In genomic region chr12:5039815-5040214, GRCh38 we compare ENCODE assay signal across 26 cellular contexts. TPM values are rescaled to one million over a fixed set of nuclear protein-coding genes. Genes with fewer than 3 reads are reported as not detected.
DNase-seq lines count a peak whose midpoint lies in the region; TF ChIP-seq lines count a peak whose summit lies in the region.
"Had no signal": no experiment of that assay in that cellular context is flagged by ENCODE, and none has a peak within 500 bp of the region (broad histone marks: within the 10 kb centered on the region; RNA-seq: fewer than 3 reads in every experiment).

No MANE protein-coding gene starts in this region.

- peaks cover 6% of the 10 kb centered on the region for H3K9me3 ChIP-seq in BLaER1
- H3K9me3 ChIP-seq in MM.1S (replicated peaks; ENCODE audit: insufficient read depth, low read length), result no peaks in the 10 kb centered on the region
- H3K9me3 ChIP-seq in OCI-LY3 (ENCODE audit: insufficient read depth, low read length), result no peaks in the 10 kb centered on the region
- no peaks in the 10 kb centered on the region for H3K9me3 ChIP-seq in neural progenitor cell (ENCODE audit: low read depth)
- H3K9me3 ChIP-seq: BE2C had no signal

- DNase-seq in MM.1S (no peak), neural progenitor cell (ENCODE audit: low spot score) (no peak), posterior cingulate gyrus (no peak), activated T-cell treated with anti-CD3 and anti-CD28 coated beads for 4 hours (no peak), NCI-H1930 (lab: John Stamatoyannopoulos, UW) (no peak)
- DNase-seq: 8988T; ACHN; BE2C; CD4-positive, alpha-beta memory T cell; CD8-positive, alpha-beta memory T cell; COR-L47; DMS 273 treated with DMSO at 0.1 percent for 48 hours; DMS153; DMS53; DMS79; DND-41; EL; GDM1 had no signal

- H3K4me3 ChIP-seq in BLaER1 (no peak overlapping the region), MM.1S (ENCODE audit: low read length) (no peak overlapping the region), OCI-LY3 (ENCODE audit: low read length) (peak overlapping the region; percentile 19; the same call in 1 of the 2 replicates), neural progenitor cell (no peak overlapping the region)
- H3K4me3 ChIP-seq: BLaER1 treated with 17β-estradiol and CSF1 and Interleukin-3, amounts not matched to agents 10 nM and 100 nM; GM12878 had no signal

- no peak overlapping the region for H3K9ac ChIP-seq in BLaER1
- no peak overlapping the region for H3K9ac ChIP-seq in MM.1S (ENCODE audit: low read length)
- H3K9ac ChIP-seq in OCI-LY3 (ENCODE audit: low read length), result no peak overlapping the region
- no peak overlapping the region for H3K9ac ChIP-seq in neural progenitor cell
- H3K9ac ChIP-seq: BLaER1 treated with 17β-estradiol and CSF1 and Interleukin-3, amounts not matched to agents 10 nM and 100 nM had no signal

- no peaks in the 10 kb centered on the region for H3K9me2 ChIP-seq in MM.1S (replicated peaks; ENCODE audit: insufficient read depth, low read length)

- H2AFZ ChIP-seq in MM.1S (ENCODE audit: low read length) (no peak overlapping the region), OCI-LY3 (ENCODE audit: low read depth, low read length) (no peak overlapping the region), neural progenitor cell (replicated peaks) (no peak overlapping the region)

- H3K27me3 Mint-ChIP-seq in neural progenitor cell (ENCODE audit: insufficient read depth, low read depth), result peaks cover 24% of the 10 kb centered on the region

- H3K79me2 ChIP-seq in MM.1S (ENCODE audit: low read length), result no peaks in the 10 kb centered on the region
- H3K79me2 ChIP-seq in OCI-LY3 (ENCODE audit: low read length), result no peaks in the 10 kb centered on the region
- no peaks in the 10 kb centered on the region for H3K79me2 ChIP-seq in neural progenitor cell (ENCODE audit: low read depth)

- H3K9me3 Mint-ChIP-seq in neural progenitor cell, result peaks cover 2% of the 10 kb centered on the region
- H3K9me3 Mint-ChIP-seq: CD4-positive, alpha-beta memory T cell; CD8-positive, alpha-beta memory T cell had no signal

- no peaks in the 10 kb centered on the region for H4K20me1 ChIP-seq in BLaER1
- H4K20me1 ChIP-seq in MM.1S (ENCODE audit: insufficient read depth, low read length), result no peaks in the 10 kb centered on the region
- peaks cover 18% of the 10 kb centered on the region for H4K20me1 ChIP-seq in OCI-LY3 (ENCODE audit: insufficient read depth, low read length)
- H4K20me1 ChIP-seq in neural progenitor cell (ENCODE audit: low read depth), result no peaks in the 10 kb centered on the region

- H3F3A ChIP-seq in MM.1S (ENCODE audit: insufficient read depth, low read length), result no peaks in the 10 kb centered on the region
- H3F3A ChIP-seq in neural progenitor cell (ENCODE audit: low read depth), result no peaks in the 10 kb centered on the region

- no peak overlapping the region for H3K4me3 Mint-ChIP-seq in neural progenitor cell
- H3K4me3 Mint-ChIP-seq: CD4-positive, alpha-beta memory T cell; CD8-positive, alpha-beta memory T cell had no signal

- H3K4me1 Mint-ChIP-seq in neural progenitor cell, result peaks cover 14% of the 10 kb centered on the region
- H3K4me1 Mint-ChIP-seq: CD4-positive, alpha-beta memory T cell; CD8-positive, alpha-beta memory T cell had no signal

- H3K27ac Mint-ChIP-seq in neural progenitor cell, result peak overlapping the region; percentile 35
- H3K27ac Mint-ChIP-seq: CD4-positive, alpha-beta memory T cell; CD8-positive, alpha-beta memory T cell had no signal

- intact Hi-C loops in posterior cingulate gyrus (cut with DNase I), result no loop called here

- peak overlapping the region; percentile 37; the same call in 1 of the 2 replicates for H3K4me2 ChIP-seq in BLaER1
- 0 out of 2 replicates have a peak overlapping the region, but pooled peaks have one; percentile 13 for H3K4me2 ChIP-seq in MM.1S (ENCODE audit: low read depth, low read length)
- H3K4me2 ChIP-seq in OCI-LY3 (ENCODE audit: low read length), result peak overlapping the region; percentile 62
- H3K4me2 ChIP-seq in neural progenitor cell, result no peak overlapping the region

- H3K36me3 ChIP-seq in BLaER1, result no peaks in the 10 kb centered on the region
- H3K36me3 ChIP-seq in MM.1S (replicated peaks; ENCODE audit: insufficient read depth, low read length), result no peaks in the 10 kb centered on the region
- H3K36me3 ChIP-seq in OCI-LY3 (replicated peaks; ENCODE audit: low read depth, low read length), result no peaks in the 10 kb centered on the region
- H3K36me3 ChIP-seq in neural progenitor cell, result no peaks in the 10 kb centered on the region
- H3K36me3 ChIP-seq: BE2C; BLaER1 treated with 17β-estradiol and CSF1 and Interleukin-3, amounts not matched to agents 10 nM and 100 nM had no signal

- H3K27ac ChIP-seq in BLaER1 (no peak overlapping the region), MM.1S (ENCODE audit: low read length) (no peak overlapping the region), OCI-LY3 (ENCODE audit: low read length) (no peak overlapping the region), neural progenitor cell (no peak overlapping the region)
- H3K27ac ChIP-seq: BLaER1 treated with 17β-estradiol and CSF1 and Interleukin-3, amounts not matched to agents 10 nM and 100 nM; C4-2B had no signal

- H3K27me3 ChIP-seq in BLaER1, result no peaks in the 10 kb centered on the region
- no peaks in the 10 kb centered on the region for H3K27me3 ChIP-seq in MM.1S (replicated peaks; ENCODE audit: insufficient read depth, low read length)
- H3K27me3 ChIP-seq in OCI-LY3 (ENCODE audit: low read depth, low read length), result peaks cover 85% of the 10 kb centered on the region
- H3K27me3 ChIP-seq in neural progenitor cell, result peaks cover 56% of the 10 kb centered on the region

- no peaks in the 10 kb centered on the region for H3K36me3 Mint-ChIP-seq in neural progenitor cell
- H3K36me3 Mint-ChIP-seq: CD4-positive, alpha-beta memory T cell; CD8-positive, alpha-beta memory T cell had no signal

- no peak for TF ChIP-seq CTCF in MM.1S (IDR thresholded peaks at IDR 0.05; ENCODE audit: low read length)
- TF ChIP-seq CTCF in OCI-LY3 (IDR thresholded peaks at IDR 0.05; ENCODE audit: low read depth, low read length), result no peak
- TF ChIP-seq CTCF in neural progenitor cell (IDR thresholded peaks at IDR 0.05), result no peak

- H3K4me1 ChIP-seq in BLaER1 (peaks cover 58% of the 10 kb centered on the region), MM.1S (ENCODE audit: low read length) (peaks cover 13% of the 10 kb centered on the region), OCI-LY3 (ENCODE audit: low read length) (peaks cover 18% of the 10 kb centered on the region), neural progenitor cell (peaks cover 6% of the 10 kb centered on the region)
- H3K4me1 ChIP-seq: BE2C had no signal

RNA-seq across cellular contexts. Expression of gene KCNA5, which starts 3.9 kb away (rescaled TPM):
- 0.19 and 1.1 TPM in 2 replicates for total RNA-seq in neural progenitor cell (ENCODE audit: low replicate concordance)
- total RNA-seq: A673; CD4-positive, alpha-beta memory T cell; CD8-positive, alpha-beta memory T cell; Daoy; G401 had no signal
